9 cellular contexts compared by ENCODE assay signal in genomic region chr14:93906341-93907329, GRCh38. TPM values are rescaled to one million over a fixed set of nuclear protein-coding genes. Genes with fewer than 3 reads are reported as not detected.
A peak's percentile ranks its signal among the peaks of the same experiment; 100 is the strongest.
DNase-seq lines count a peak whose midpoint lies in the region; ATAC-seq and TF ChIP-seq lines count a peak whose summit lies in the region.
"Had no signal": no experiment of that assay in that cellular context is flagged by ENCODE, and none has a peak within 500 bp of the region (broad histone marks: within the 10 kb centered on the region; RNA-seq: fewer than 3 reads in every experiment).

No MANE protein-coding gene starts in this region.

- H3K4ac ChIP-seq in H9 (ENCODE audit: low read depth, low read length) = no peak overlapping the region

- ATAC-seq in lower lobe of right lung = peak; percentile 72
- ATAC-seq in omental fat pad (ENCODE audit: low FRiP score) = no peak

- no peak overlapping the region for H3K14ac ChIP-seq in H9 (ENCODE audit: insufficient read depth, low read length)

- no peaks in the 10 kb centered on the region; the same call in none of the 2 replicates for H3K27me3 Mint-ChIP-seq in H9 (ENCODE audit: low read depth)

- H3K4me1 ChIP-seq in H9 (ENCODE audit: insufficient read depth, low read length) = no peaks in the 10 kb centered on the region
- H3K4me1 ChIP-seq in lower lobe of right lung = no peaks in the 10 kb centered on the region

- no peak overlapping the region for H2BK12ac ChIP-seq in H9 (ENCODE audit: insufficient read length, low read depth, low read length)

- H3K79me2 ChIP-seq in H9 (ENCODE audit: insufficient read depth, low read length) = no peaks in the 10 kb centered on the region

- H3K9me3 ChIP-seq in H9 (ENCODE audit: control insufficient read depth, low read depth, low read length) (no peaks in the 10 kb centered on the region), lower lobe of right lung (no peaks in the 10 kb centered on the region)

- no peak overlapping the region for H3K27ac Mint-ChIP-seq in H9

- H2AK5ac ChIP-seq in H9 (ENCODE audit: insufficient read length, low read length) = no peak overlapping the region

- peaks cover 14 to 17% of the 10 kb centered on the region in 2 experiments for H3K4me1 Mint-ChIP-seq in H9

- TF ChIP-seq CTCF in H9 (conservative IDR thresholded peaks at IDR 0.05) = peak; percentile 92
- peak; percentile 85 for TF ChIP-seq CTCF in VCaP (conservative IDR thresholded peaks at IDR 0.05)
- peak; percentile 78 for TF ChIP-seq CTCF in choroid plexus epithelial cell (conservative IDR thresholded peaks at IDR 0.05; ENCODE audit: low read depth, low read length)
- peak; percentile 71 for TF ChIP-seq CTCF in lower lobe of right lung (IDR thresholded peaks at IDR 0.05)
- no peak for TF ChIP-seq CTCF in omental fat pad (IDR thresholded peaks at IDR 0.05)

- intact Hi-C loops in lower lobe of right lung (cut with DNase I) = no loop called here

- no peak overlapping the region for H3K4me3 ChIP-seq in choroid plexus epithelial cell (ENCODE audit: low read depth, low read length)
- H3K4me3 ChIP-seq in lower lobe of right lung = no peak overlapping the region

- H3K27me3 ChIP-seq in H9 (ENCODE audit: insufficient read depth, low read length) (no peaks in the 10 kb centered on the region), lower lobe of right lung (ENCODE audit: low read depth) (peaks cover 4% of the 10 kb centered on the region)

- no peak overlapping the region for H3K18ac ChIP-seq in H9 (ENCODE audit: insufficient read length, low read depth, low read length)

- H3K23me2 ChIP-seq in H9 (ENCODE audit: insufficient read length, low read depth, low read length, poor library complexity, severe bottlenecking) = no peaks in the 10 kb centered on the region

- H3K36me3 ChIP-seq in lower lobe of right lung = no peaks in the 10 kb centered on the region

- H2BK20ac ChIP-seq in H9 (ENCODE audit: low read depth, low read length, poor library complexity, severe bottlenecking) = no peak overlapping the region

- no peaks in the 10 kb centered on the region for H4K20me1 ChIP-seq in H9 (ENCODE audit: control insufficient read depth, insufficient read depth, insufficient read length)

- no peak overlapping the region for H3T11ph ChIP-seq in H9 (ENCODE audit: low read length)

- no peaks in the 10 kb centered on the region for H3K79me1 ChIP-seq in H9 (ENCODE audit: insufficient read depth, low read depth, low read length, poor library complexity, severe bottlenecking)

- H3K4me3 Mint-ChIP-seq in H9 = no peak overlapping the region

- H3K23ac ChIP-seq in H9 (ENCODE audit: insufficient read length, low read depth, low read length) = no peak overlapping the region

- no peak overlapping the region for H3K9ac ChIP-seq in H9 (ENCODE audit: extremely low read depth, insufficient read length, low read length)

- H2BK15ac ChIP-seq in H9 (ENCODE audit: low read depth, low read length) = no peak overlapping the region

- no peaks in the 10 kb centered on the region for H3K36me3 Mint-ChIP-seq in H9 (ENCODE audit: insufficient read depth in 1 of 3, low read depth in 3 of 3)

- no peak overlapping the region for H3K56ac ChIP-seq in H9 (ENCODE audit: insufficient read length, low read depth, low read length)

- no peaks in the 10 kb centered on the region; a peak in 1 of 5 replicates for H3K9me3 Mint-ChIP-seq in H9

- no peak overlapping the region for H4K8ac ChIP-seq in H9 (replicated peaks; ENCODE audit: insufficient read length, low read depth, low read length)

- H2BK5ac ChIP-seq in H9 (ENCODE audit: insufficient read length, low read length) = no peak overlapping the region

- no peak overlapping the region for H4K91ac ChIP-seq in H9 (ENCODE audit: insufficient read length, low read depth, low read length)

- H4K5ac ChIP-seq in H9 (ENCODE audit: insufficient read length, low read depth, low read length) = no peak overlapping the region

- H2BK120ac ChIP-seq in H9 (ENCODE audit: low read depth, low read length, poor library complexity, severe bottlenecking) = no peak overlapping the region

- peak; percentile 46 for DNase-seq in DMS153 treated with DMSO at 0.1 percent for 48 hours (lab: John Stamatoyannopoulos, UW; ENCODE audit: unreplicated experiment)
- peak; percentile 86 for DNase-seq in H9
- peak; percentile 24 for DNase-seq in NCI-H2107 (lab: John Stamatoyannopoulos, UW)
- peak; percentile 58 for DNase-seq in choroid plexus epithelial cell (ENCODE audit: low read depth)
- peak; percentile 73 for DNase-seq in lower lobe of right lung
- DNase-seq in stimulated activated CD8-positive, alpha-beta memory T cell treated with anti-CD3 and anti-CD28 coated beads, Interleukin-7, amount 100 ng/mL, for 4 hours (ENCODE audit: low read depth in 2 of 2) = peak; percentile 12 to 22
- no peak for DNase-seq in omental fat pad (ENCODE audit: low spot score)

- no peak overlapping the region for H2AFZ ChIP-seq in H9 (ENCODE audit: low read length)

- WGBS in H9 (ENCODE audit: extremely low coverage, insufficient read length, low lambda C conversion rate) = no CpG with 5 or more reads among the region's 15 CpGs

- H3K27ac ChIP-seq in H9 (ENCODE audit: insufficient read length, low read depth, low read length) (no peak overlapping the region), VCaP (no peak overlapping the region), lower lobe of right lung (no peak overlapping the region)

- H3K4me2 ChIP-seq in H9 (ENCODE audit: insufficient read depth, insufficient read length, low read length) = no peak overlapping the region

RNA-seq across cellular contexts. Expression of gene FAM181A, which starts 20.5 kb away (rescaled TPM):
- not detected in 2 replicates for total RNA-seq in H9 (2021)
- 6.4 TPM for total RNA-seq in lower lobe of right lung
- total RNA-seq in omental fat pad = not detected
- total RNA-seq: subcutaneous adipose tissue had no signal

Comparison
In these comparisons a context has a peak if more than half of its experiments do, and no peak if none do; other contexts are left out.
1. CTCF ChIP-seq: peak in H9 (single experiment), VCaP (single experiment), choroid plexus epithelial cell (single experiment) and lower lobe of right lung (single experiment); none in omental fat pad (0 of 3).